Comparison of ENCODE assay signal across 25 cellular contexts in genomic region chr16:68784226-68784625, GRCh38.
"Had no signal": no experiment of that assay in that cellular context is flagged by ENCODE, and none has a peak within 500 bp of the region (broad histone marks: within the 10 kb centered on the region; RNA-seq: fewer than 3 reads in every experiment).

No MANE protein-coding gene starts in this region.

- ATAC-seq: activated T-cell treated with anti-CD3 and anti-CD28 coated beads, Interleukin-2, amount 50 U/mL, for 72 hours; effector memory CD8-positive, alpha-beta T cell; gastroesophageal sphincter; heart left ventricle; left colon; mucosa of descending colon; pancreas; sciatic nerve; stimulated activated memory B cell treated with anti-CD40 and anti-IgM and Interleukin-4, amounts not matched to agents 10 μg/mL and 1 μg/mL and 100 μg/mL, for 72 hours; T-helper 17 cell had no signal

- H3K4me3 Mint-ChIP-seq: activated CD4-positive, alpha-beta memory T cell treated with anti-CD3 and anti-CD28 coated beads, Interleukin-2, amount 10 ng/mL, durations not matched to agents 7 days and 5 days; activated naive CD4-positive, alpha-beta T cell treated with anti-CD3 and anti-CD28 coated beads, Interleukin-2, amount 10 ng/mL, durations not matched to agents 7 days and 5 days; activated T-cell treated with anti-CD3 and anti-CD28 coated beads, Interleukin-2, amount 50 U/mL, for 72 hours; effector memory CD8-positive, alpha-beta T cell; nephron progenitor cell; stimulated activated memory B cell treated with anti-CD40 and anti-IgM and Interleukin-4, amounts not matched to agents 10 μg/mL and 1 μg/mL and 100 μg/mL, for 72 hours; T-helper 17 cell had no signal

- H3K27ac Mint-ChIP-seq: activated CD4-positive, alpha-beta memory T cell treated with anti-CD3 and anti-CD28 coated beads, Interleukin-2, amount 10 ng/mL, durations not matched to agents 7 days and 5 days; activated naive CD4-positive, alpha-beta T cell treated with anti-CD3 and anti-CD28 coated beads, Interleukin-2, amount 10 ng/mL, durations not matched to agents 7 days and 5 days; activated T-cell treated with anti-CD3 and anti-CD28 coated beads, Interleukin-2, amount 50 U/mL, for 72 hours; effector memory CD8-positive, alpha-beta T cell; stimulated activated memory B cell treated with anti-CD40 and anti-IgM and Interleukin-4, amounts not matched to agents 10 μg/mL and 1 μg/mL and 100 μg/mL, for 72 hours; T-helper 17 cell had no signal

- H3K9me3 ChIP-seq: esophagus squamous epithelium, gastroesophageal sphincter, mucosa of descending colon, pancreas, stomach, thoracic aorta, upper lobe of left lung had no signal

- H3K27me3 ChIP-seq: esophagus squamous epithelium, gastroesophageal sphincter, pancreas, stomach, upper lobe of left lung had no signal

- H3K27me3 Mint-ChIP-seq: stimulated activated memory B cell treated with anti-CD40 and anti-IgM and Interleukin-4, amounts not matched to agents 10 μg/mL and 1 μg/mL and 100 μg/mL, for 72 hours had no signal

- H3K36me3 Mint-ChIP-seq: activated naive CD4-positive, alpha-beta T cell treated with anti-CD3 and anti-CD28 coated beads, Interleukin-2, amount 10 ng/mL, durations not matched to agents 7 days and 5 days; stimulated activated memory B cell treated with anti-CD40 and anti-IgM and Interleukin-4, amounts not matched to agents 10 μg/mL and 1 μg/mL and 100 μg/mL, for 72 hours had no signal

- H3K4me3 ChIP-seq: esophagus squamous epithelium, gastroesophageal sphincter, heart left ventricle, mucosa of descending colon, pancreas, stomach, thoracic aorta, upper lobe of left lung had no signal

- H3K4me1 ChIP-seq: gastroesophageal sphincter, heart left ventricle had no signal

- H3K9me3 Mint-ChIP-seq: activated CD4-positive, alpha-beta memory T cell treated with anti-CD3 and anti-CD28 coated beads, Interleukin-2, amount 10 ng/mL, durations not matched to agents 7 days and 5 days; activated naive CD4-positive, alpha-beta T cell treated with anti-CD3 and anti-CD28 coated beads, Interleukin-2, amount 10 ng/mL, durations not matched to agents 7 days and 5 days; activated T-cell treated with anti-CD3 and anti-CD28 coated beads, Interleukin-2, amount 50 U/mL, for 72 hours; effector memory CD8-positive, alpha-beta T cell; nephron progenitor cell; stimulated activated memory B cell treated with anti-CD40 and anti-IgM and Interleukin-4, amounts not matched to agents 10 μg/mL and 1 μg/mL and 100 μg/mL, for 72 hours had no signal

- DNase-seq: activated CD4-positive, alpha-beta memory T cell treated with anti-CD3 and anti-CD28 coated beads, Interleukin-2, amount 10 ng/mL, durations not matched to agents 7 days and 5 days; activated CD4-positive, alpha-beta T cell treated with anti-CD3 and anti-CD28 coated beads for 48 hours; activated effector memory CD4-positive, alpha-beta T cell treated with Interleukin-2 at 50 U/mL for 16 hours; activated naive CD4-positive, alpha-beta T cell treated with anti-CD3 and anti-CD28 coated beads, Interleukin-2, amount 10 ng/mL, durations not matched to agents 7 days and 5 days; activated T-cell treated with anti-CD3 and anti-CD28 coated beads, Interleukin-2, amount 50 U/mL, for 72 hours; dermis blood vessel endothelial cell; effector memory CD8-positive, alpha-beta T cell; esophagus squamous epithelium; heart left ventricle; islet precursor cell; left colon; mesendoderm; mucosa of descending colon; nephron progenitor cell; pancreas; small intestine; stimulated activated CD4-positive, alpha-beta T cell treated with anti-CD3 and anti-CD28 coated beads, Interleukin-2, amount 100 ng/mL, for 24 hours; stomach; SW 1271; T-helper 17 cell; upper lobe of left lung had no signal

- H3K27ac ChIP-seq: esophagus squamous epithelium, gastroesophageal sphincter, heart left ventricle, thoracic aorta, upper lobe of left lung had no signal

- H3K36me3 ChIP-seq: gastroesophageal sphincter, heart left ventricle, pancreas, stomach, thoracic aorta, upper lobe of left lung had no signal
